Comparison of ENCODE assay signal across 8 cellular contexts in genomic region chr19:11814707-11815050, GRCh38. TPM values are rescaled to one million over a fixed set of nuclear protein-coding genes. Genes with fewer than 3 reads are reported as not detected.
A peak's percentile ranks its signal among the peaks of the same experiment; 100 is the strongest.
DNase-seq lines count a peak whose midpoint lies in the region; ATAC-seq, FAIRE-seq and TF ChIP-seq lines count a peak whose summit lies in the region.

No MANE protein-coding gene starts in this region.

- no peak for DNase-seq in stimulated activated naive CD8-positive, alpha-beta T cell treated with anti-CD3 and anti-CD28 coated beads, Interleukin-15, Interleukin-2, amounts not matched to agents 100 U/mL and 50 U/mL, for 24 hours
- peak in 1 of 2 donors; percentile 63 for DNase-seq in foreskin keratinocyte
- no peak for DNase-seq in omental fat pad (ENCODE audit: low spot score)
- no peak for DNase-seq in GM12892 (ENCODE audit: insufficient read length)

- H3K4me3 Mint-ChIP-seq in stimulated activated naive CD8-positive, alpha-beta T cell treated with anti-CD3 and anti-CD28 coated beads, Interleukin-15, Interleukin-2, amounts not matched to agents 100 ng/mL and 50 ng/mL, for 24 hours = peak overlapping the region; percentile 89

- ATAC-seq in stimulated activated naive CD8-positive, alpha-beta T cell treated with anti-CD3 and anti-CD28 coated beads, Interleukin-15, Interleukin-2, amounts not matched to agents 100 U/mL and 50 U/mL, for 24 hours = no peak
- peak; percentile 30 for ATAC-seq in foreskin keratinocyte
- peak; percentile 19 for ATAC-seq in omental fat pad (ENCODE audit: low FRiP score)
- no peak for ATAC-seq in HG02642 (IDR thresholded peaks at IDR 0.05; ENCODE audit: poor library complexity, unreplicated experiment)
- ATAC-seq in HG03025 (IDR thresholded peaks at IDR 0.05; ENCODE audit: low FRiP score, unreplicated experiment) = no peak

- H3K9me3 Mint-ChIP-seq in stimulated activated naive CD8-positive, alpha-beta T cell treated with anti-CD3 and anti-CD28 coated beads, Interleukin-15, Interleukin-2, amounts not matched to agents 100 ng/mL and 50 ng/mL, for 24 hours = peaks cover 6% of the 10 kb centered on the region

- TF ChIP-seq POLR2A in GM12892 (IDR thresholded peaks at IDR 0.05; ENCODE audit: low read depth, low read length) = no peak

- H3K27me3 Mint-ChIP-seq in stimulated activated naive CD8-positive, alpha-beta T cell treated with anti-CD3 and anti-CD28 coated beads, Interleukin-15, Interleukin-2, amounts not matched to agents 100 ng/mL and 50 ng/mL, for 24 hours = no peaks in the 10 kb centered on the region

- no peaks in the 10 kb centered on the region for H3K27me3 ChIP-seq in foreskin keratinocyte

- FAIRE-seq in GM12892 (lab: Jason Lieb, UNC) = no peak

- H3K4me1 Mint-ChIP-seq in stimulated activated naive CD8-positive, alpha-beta T cell treated with anti-CD3 and anti-CD28 coated beads, Interleukin-15, Interleukin-2, amounts not matched to agents 100 ng/mL and 50 ng/mL, for 24 hours (ENCODE audit: low read depth) = peaks cover 27% of the 10 kb centered on the region

- H3K27ac ChIP-seq in VCaP (peak overlapping the region; percentile 92), foreskin keratinocyte (peak overlapping the region; percentile 57)

- no peaks in the 10 kb centered on the region for H3K4me1 ChIP-seq in foreskin keratinocyte

- H3K36me3 Mint-ChIP-seq in stimulated activated naive CD8-positive, alpha-beta T cell treated with anti-CD3 and anti-CD28 coated beads, Interleukin-15, Interleukin-2, amounts not matched to agents 100 ng/mL and 50 ng/mL, for 24 hours (ENCODE audit: low read depth) = peaks cover 21% of the 10 kb centered on the region

- H3K27ac Mint-ChIP-seq in stimulated activated naive CD8-positive, alpha-beta T cell treated with anti-CD3 and anti-CD28 coated beads, Interleukin-15, Interleukin-2, amounts not matched to agents 100 ng/mL and 50 ng/mL, for 24 hours = peak overlapping the region; percentile 14

- no peak for TF ChIP-seq CTCF in VCaP (conservative IDR thresholded peaks at IDR 0.05)
- TF ChIP-seq CTCF in foreskin keratinocyte (conservative IDR thresholded peaks at IDR 0.05) = no peak
- TF ChIP-seq CTCF in omental fat pad (IDR thresholded peaks at IDR 0.05) = no peak

RNA-seq across cellular contexts. Expression of gene ZNF440, which starts 0.6 kb away (rescaled TPM):
- total RNA-seq in foreskin keratinocyte (9.0 and 9.8 TPM in 2 replicates), omental fat pad (10 to 100 TPM in 2 of 4 donors, 1 to 10 TPM in 2; 7.1 to 13.9 (median 9.2) TPM)
- polyA plus RNA-seq in foreskin keratinocyte = 2.0 and 2.1 TPM in 2 replicates
- polyA plus RNA-seq in GM12892 (2012; ENCODE audit: missing spikeins) = 6.2 TPM

RNA-seq across cellular contexts. Expression of gene ZNF491, which starts 16.4 kb away (rescaled TPM):
- 0.49 and 0.82 TPM in 2 replicates for total RNA-seq in foreskin keratinocyte
- polyA plus RNA-seq in foreskin keratinocyte = 0.16 and 0.19 TPM in 2 replicates
- total RNA-seq in omental fat pad = 1 to 10 TPM in 1 of 4 donors, under 1 TPM in 3; 0.36 to 3.9 (median 0.76) TPM
- polyA plus RNA-seq in GM12892 (2012; ENCODE audit: missing spikeins) = 1.0 TPM

RNA-seq across cellular contexts. Expression of gene ZNF439, which starts 33.8 kb away (rescaled TPM):
- total RNA-seq in foreskin keratinocyte (0.68 and 0.74 TPM in 2 replicates), omental fat pad (1 to 10 TPM; 1.6 to 8.2 (median 2.6) TPM)
- 0.22 and 0.25 TPM in 2 replicates for polyA plus RNA-seq in foreskin keratinocyte
- polyA plus RNA-seq in GM12892 (2012; ENCODE audit: missing spikeins) = 7.4 TPM

RNA-seq across cellular contexts. Expression of gene ZNF441, which starts 47.9 kb away (rescaled TPM):
- 3.4 and 3.6 TPM in 2 replicates for total RNA-seq in foreskin keratinocyte
- polyA plus RNA-seq in foreskin keratinocyte = 0.65 and 0.76 TPM in 2 replicates
- 10 to 100 TPM in 1 of 4 donors, 1 to 10 TPM in 3; 2.6 to 12.8 (median 4.6) TPM for total RNA-seq in omental fat pad
- polyA plus RNA-seq in GM12892 (2012; ENCODE audit: missing spikeins) = 4.7 TPM

Comparison
In these comparisons a context has a peak if more than half of its experiments do, and no peak if none do; other contexts are left out.
1. ATAC-seq: peak in foreskin keratinocyte (single experiment) and omental fat pad (single experiment); none in stimulated activated naive CD8-positive, alpha-beta T cell treated with anti-CD3 and anti-CD28 coated beads, Interleukin-15, Interleukin-2, amounts not matched to agents 100 U/mL and 50 U/mL, for 24 hours (single experiment), HG02642 (single experiment) and HG03025 (single experiment).